ENCODE assay signal across 10 cellular contexts in genomic region chr10:119637631-119638030, GRCh38.
"Had no signal": no experiment of that assay in that cellular context is flagged by ENCODE, and none has a peak within 500 bp of the region (broad histone marks: within the 10 kb centered on the region; RNA-seq: fewer than 3 reads in every experiment).

No MANE protein-coding gene starts in this region.

- H3K27ac ChIP-seq: GM23248 had no signal

- H3K4me3 ChIP-seq: GM23248, K562 had no signal

- ATAC-seq: HCT116, K562 had no signal

- DNase-seq: GM23248, H9, HFFc6, IMR-90, KG1 had no signal

- H3K4me3 Mint-ChIP-seq: H9, HFFc6 had no signal

- FAIRE-seq: H1, H54, HTR-8/SVneo, K562 had no signal

- H3K27ac Mint-ChIP-seq: H9, HFFc6 had no signal

- H2AFZ ChIP-seq: GM23248 had no signal

- H3K9me3 Mint-ChIP-seq: H9, HFFc6 had no signal

- H3K9ac ChIP-seq: GM23248 had no signal
